15 cellular contexts compared by ENCODE assay signal in genomic region chr13:39106216-39106995, GRCh38.
DNase-seq lines count a peak whose midpoint lies in the region; TF ChIP-seq lines count a peak whose summit lies in the region.
"Had no signal": no experiment of that assay in that cellular context is flagged by ENCODE, and none has a peak within 500 bp of the region (broad histone marks: within the 10 kb centered on the region; RNA-seq: fewer than 3 reads in every experiment).

No MANE protein-coding gene starts in this region.

- H3K9me3 ChIP-seq in HEK293 (ENCODE audit: control insufficient read depth, insufficient read depth, low read depth, low read length) = no peaks in the 10 kb centered on the region
- H3K9me3 ChIP-seq: BLaER1 treated with 17β-estradiol and CSF1 and Interleukin-3, amounts not matched to agents 10 nM and 100 nM had no signal

- H3K4me1 ChIP-seq in HEK293 (ENCODE audit: control insufficient read depth, insufficient read depth, low read length) = no peaks in the 10 kb centered on the region; the same call in 1 of the 2 replicates

- no peak overlapping the region for H3K27ac ChIP-seq in HEK293 (ENCODE audit: extremely low read depth, low read depth, low read length)
- H3K27ac ChIP-seq: BLaER1 treated with 17β-estradiol and CSF1 and Interleukin-3, amounts not matched to agents 10 nM and 100 nM; brain microvascular endothelial cell; GM23248; SK-N-MC had no signal

- H3K27me3 Mint-ChIP-seq in nephron (ENCODE audit: low read depth) = no peaks in the 10 kb centered on the region

- H3K9me3 Mint-ChIP-seq in nephron = no peaks in the 10 kb centered on the region
- H3K9me3 Mint-ChIP-seq: activated naive CD4-positive, alpha-beta T cell treated with anti-CD3 and anti-CD28 coated beads for 36 hours; stimulated activated effector memory CD8-positive, alpha-beta T cell treated with anti-CD3 and anti-CD28 coated beads, Interleukin-12 subunit alpha, Interleukin-12 subunit beta, amount 100 ng/mL, for 72 hours had no signal

- peaks cover 71% of the 10 kb centered on the region for H3K4me1 Mint-ChIP-seq in nephron
- H3K4me1 Mint-ChIP-seq: stimulated activated effector memory CD8-positive, alpha-beta T cell treated with anti-CD3 and anti-CD28 coated beads, Interleukin-12 subunit alpha, Interleukin-12 subunit beta, amount 100 ng/mL, for 72 hours had no signal

- in situ Hi-C loops in GM13976 (cut with MboI; ENCODE audit: low sequenced_read_pairs, unreplicated experiment) = no loop called here

- no peaks in the 10 kb centered on the region for H3K36me3 ChIP-seq in HEK293 (ENCODE audit: control insufficient read depth in 2 of 2, insufficient read depth in 1 of 2, low read length in 2 of 2)
- H3K36me3 ChIP-seq: BLaER1 treated with 17β-estradiol and CSF1 and Interleukin-3, amounts not matched to agents 10 nM and 100 nM; brain microvascular endothelial cell had no signal

- CTCF ChIA-PET in HEK293 (lab: Yijun Ruan, JAX) = no interaction called here

- POLR2A ChIA-PET in HEK293 (lab: Yijun Ruan, JAX) = no interaction called here

- no peak overlapping the region for H3K4me3 ChIP-seq in HEK293 (ENCODE audit: low read depth, low read length)
- H3K4me3 ChIP-seq: BLaER1 treated with 17β-estradiol and CSF1 and Interleukin-3, amounts not matched to agents 10 nM and 100 nM; GM23248; SK-N-MC had no signal

- peak; percentile 73 for DNase-seq in NCI-H187 treated with DMSO at 0.1 percent for 48 hours (lab: John Stamatoyannopoulos, UW)
- peak; percentile 23 to 28 for DNase-seq in SHP77 (lab: John Stamatoyannopoulos, UW)
- no peak for DNase-seq in NOMO-1 treated with DMSO at 0.1 percent for 48 hours (lab: John Stamatoyannopoulos, UW; ENCODE audit: unreplicated experiment)
- DNase-seq in HuH-7 (ENCODE audit: low spot score) = no peak
- no peak for DNase-seq in LoVo (ENCODE audit: low spot score)
- no peak for DNase-seq in GM13976 (ENCODE audit: low spot score)
- DNase-seq: activated naive CD4-positive, alpha-beta T cell treated with anti-CD3 and anti-CD28 coated beads for 36 hours; brain microvascular endothelial cell; GM23248; stimulated activated CD4-positive, alpha-beta T cell treated with anti-CD3 and anti-CD28 coated beads, Interleukin-4, amount 100 ng/mL, for 4 hours had no signal

- no peaks in the 10 kb centered on the region for H3K36me3 Mint-ChIP-seq in nephron (ENCODE audit: low read depth)
- H3K36me3 Mint-ChIP-seq: stimulated activated effector memory CD8-positive, alpha-beta T cell treated with anti-CD3 and anti-CD28 coated beads, Interleukin-12 subunit alpha, Interleukin-12 subunit beta, amount 100 ng/mL, for 72 hours had no signal

- peak overlapping the region; percentile 67 to 72 (median 69) for H3K27ac Mint-ChIP-seq in nephron
- H3K27ac Mint-ChIP-seq: activated naive CD4-positive, alpha-beta T cell treated with anti-CD3 and anti-CD28 coated beads for 36 hours; stimulated activated effector memory CD8-positive, alpha-beta T cell treated with anti-CD3 and anti-CD28 coated beads, Interleukin-12 subunit alpha, Interleukin-12 subunit beta, amount 100 ng/mL, for 72 hours had no signal

- H3K4me3 Mint-ChIP-seq in nephron = peak overlapping the region in 1 of 3 experiments; percentile 67
- H3K4me3 Mint-ChIP-seq: activated naive CD4-positive, alpha-beta T cell treated with anti-CD3 and anti-CD28 coated beads for 36 hours; stimulated activated effector memory CD8-positive, alpha-beta T cell treated with anti-CD3 and anti-CD28 coated beads, Interleukin-12 subunit alpha, Interleukin-12 subunit beta, amount 100 ng/mL, for 72 hours had no signal

- TF ChIP-seq CTCF in HEK293 (tag by site-specific recombination; IDR thresholded peaks at IDR 0.05) (no peak), nephron (IDR thresholded peaks at IDR 0.05; ENCODE audit: unreplicated experiment in 3 of 3) (no peak), GM13976 (IDR thresholded peaks at IDR 0.05; ENCODE audit: borderline replicate concordance, control extremely low read depth, extremely low read depth, insufficient read depth, missing control alignments) (no peak)

TF ChIP-seq in HEK293, 187 proteins besides CTCF, POLR2A, EP300 and RAD21:
- no peak for TF ChIP-seq ZNF571 (tag by site-specific recombination; IDR thresholded peaks at IDR 0.05)
- no peak for TF ChIP-seq ZNF37A (tag by site-specific recombination; IDR thresholded peaks at IDR 0.05)
- TF ChIP-seq ZNF18 (tag by site-specific recombination; IDR thresholded peaks at IDR 0.05) = 0 out of 2 replicates have a peak, but pooled peaks have one; percentile 26
- peak; percentile 58 for TF ChIP-seq FEZF1 (tag by site-specific recombination; IDR thresholded peaks at IDR 0.05)
- TF ChIP-seq ZSCAN30 (tag by site-specific recombination; IDR thresholded peaks at IDR 0.05) = peak; percentile 47; the same call in 1 of the 2 replicates
- no peak for TF ChIP-seq YY1 (tag by site-specific recombination; IDR thresholded peaks at IDR 0.05)
- peak; percentile 74; the same call in 1 of the 2 replicates for TF ChIP-seq ZNF610 (tag by site-specific recombination; IDR thresholded peaks at IDR 0.05; ENCODE audit: borderline replicate concordance)
- TF ChIP-seq ZIC2 (tag by site-specific recombination; IDR thresholded peaks at IDR 0.05) = peak; percentile 90
TF ChIP-seq in HEK293: peak in this region for 5.

Comparison
In these comparisons a context has a peak if more than half of its experiments do, and no peak if none do; other contexts are left out.
1. DNase-seq: peak in NCI-H187 treated with DMSO at 0.1 percent for 48 hours (single experiment) and SHP77 (2 of 2); none in NOMO-1 treated with DMSO at 0.1 percent for 48 hours (single experiment), HuH-7 (single experiment), LoVo (single experiment) and GM13976 (single experiment).